In genomic region chr1:172390620-172391491, GRCh38 we compare ENCODE assay signal across 8 cellular contexts. TPM values are rescaled to one million over a fixed set of nuclear protein-coding genes. Genes with fewer than 3 reads are reported as not detected.
DNase-seq lines count a peak whose midpoint lies in the region; ATAC-seq and TF ChIP-seq lines count a peak whose summit lies in the region.

No MANE protein-coding gene starts in this region.

- POLR2A ChIA-PET in activated B cell treated with CpG ODN at 0.5 μM for 24 hours (lab: Charles Lee): interaction anchor here (0.6 to 11.9 kb wide), 11 partner anchors 9 to 819 kb away, joined by 3 to 248 read pairs (median 5); no protein-coding TSS in a partner anchor

- peaks cover 15% of the 10 kb centered on the region for H3K4me1 ChIP-seq in lower lobe of right lung

- CTCF ChIA-PET in activated B cell treated with CpG ODN at 0.5 μM for 24 hours (lab: Charles Lee): interaction anchor here (0.8 to 3.7 kb wide), 9 partner anchors 8 to 388 kb away, joined by 3 to 23 read pairs (median 5); no protein-coding TSS in a partner anchor

- no peaks in the 10 kb centered on the region for H3K36me3 Mint-ChIP-seq in activated B cell treated with CpG ODN at 0.5 μM for 24 hours (ENCODE audit: low read depth)

- H3K27ac ChIP-seq in lower lobe of right lung: peak overlapping the region; percentile 27

- H3K36me3 ChIP-seq in lower lobe of right lung: no peaks in the 10 kb centered on the region

- H3K9me3 ChIP-seq in lower lobe of right lung: no peaks in the 10 kb centered on the region

- no peaks in the 10 kb centered on the region for H3K27me3 Mint-ChIP-seq in activated B cell treated with CpG ODN at 0.5 μM for 24 hours

- H3K9me3 Mint-ChIP-seq in activated B cell treated with CpG ODN at 0.5 μM for 24 hours: no peaks in the 10 kb centered on the region

- intact Hi-C loops in activated B cell treated with CpG ODN at 0.5 μM for 24 hours (cut with micrococcal nuclease): loop anchor here (1.0 to 5.0 kb wide), 2 partner anchors 11 to 426 kb away; no protein-coding TSS in a partner anchor
- intact Hi-C loops in lower lobe of right lung (cut with DNase I): no loop called here

- H3K4me1 Mint-ChIP-seq in activated B cell treated with CpG ODN at 0.5 μM for 24 hours: peaks cover 63% of the 10 kb centered on the region

- H3K4me3 ChIP-seq in lower lobe of right lung: no peak overlapping the region

- no peak for TF ChIP-seq CTCF in activated B cell treated with CpG ODN at 0.5 μM for 24 hours (IDR thresholded peaks at IDR 0.05)
- TF ChIP-seq CTCF in lower lobe of right lung (IDR thresholded peaks at IDR 0.05): no peak

- peak; percentile 36 for DNase-seq in activated B cell treated with CpG ODN at 0.5 μM for 24 hours
- DNase-seq in lower lobe of right lung: no peak
- DNase-seq in NCI-H1694 (lab: John Stamatoyannopoulos, UW): no peak
- no peak for DNase-seq in iPS-NIHi11 (ENCODE audit: low spot score)
- no peak for DNase-seq in stimulated activated naive CD4-positive, alpha-beta T cell treated with Interleukin-2 at 50 U/mL for 16 hours (lab: John Stamatoyannopoulos, UW)
- DNase-seq in NCI-H1048 (lab: John Stamatoyannopoulos, UW): no peak

- peak overlapping the region; percentile 88 for H3K4me3 Mint-ChIP-seq in activated B cell treated with CpG ODN at 0.5 μM for 24 hours

- H3K27ac Mint-ChIP-seq in activated B cell treated with CpG ODN at 0.5 μM for 24 hours: peak overlapping the region; percentile 99

- ATAC-seq in GM18499 (IDR thresholded peaks at IDR 0.05; ENCODE audit: insufficient read depth, unreplicated experiment): peak; percentile 53
- peak; percentile 42 for ATAC-seq in HG02571 (IDR thresholded peaks at IDR 0.05; ENCODE audit: unreplicated experiment)
- peak; percentile 76 for ATAC-seq in activated B cell treated with CpG ODN at 0.5 μM for 24 hours (ENCODE audit: low read depth)
- ATAC-seq in lower lobe of right lung: peak in 1 of 2 donors; percentile 46

- no peaks in the 10 kb centered on the region for H3K27me3 ChIP-seq in lower lobe of right lung (ENCODE audit: low read depth)

RNA-seq across cellular contexts. Expression of gene C1orf105, which starts 29.6 kb away (rescaled TPM):
- total RNA-seq in activated B cell treated with CpG ODN at 0.5 μM for 24 hours (not detected in 2 replicates), lower lobe of right lung (not detected)

RNA-seq across cellular contexts. Expression of gene PIGC, which starts 53.0 kb away (rescaled TPM):
- total RNA-seq in activated B cell treated with CpG ODN at 0.5 μM for 24 hours (24.2 TPM in 2 replicates), lower lobe of right lung (22.8 TPM)
